ENCODE assay signal across 1 cellular context in genomic region chr20:47598911-47599745, GRCh38.
A peak's percentile ranks its signal among the peaks of the same experiment; 100 is the strongest.
TF ChIP-seq lines count a peak whose summit lies in the region.

No MANE protein-coding gene starts in this region.

TF ChIP-seq in GM12878, 131 proteins besides CTCF, POLR2A, EP300 and RAD21:
- TF ChIP-seq NFXL1 (IDR thresholded peaks at IDR 0.05; ENCODE audit: borderline replicate concordance) = peak; percentile 43; the same call in 1 of the 2 replicates
- no peak for TF ChIP-seq ESRRA (IDR thresholded peaks at IDR 0.05; ENCODE audit: low read length)
